ENCODE assay signal across 9 cellular contexts in genomic region chr15:43516801-43517353, GRCh38. TPM values are rescaled to one million over a fixed set of nuclear protein-coding genes. Genes with fewer than 3 reads are reported as not detected.
DNase-seq lines count a peak whose midpoint lies in the region; ATAC-seq and TF ChIP-seq lines count a peak whose summit lies in the region.
"Had no signal": no experiment of that assay in that cellular context is flagged by ENCODE, and none has a peak within 500 bp of the region (broad histone marks: within the 10 kb centered on the region; RNA-seq: fewer than 3 reads in every experiment).

No MANE protein-coding gene starts in this region.

- H3K27me3 ChIP-seq in cardiac muscle cell (no peaks in the 10 kb centered on the region), uterus (no peaks in the 10 kb centered on the region)

- H3K27ac Mint-ChIP-seq in mesothelial cell of epicardium, result peak overlapping the region; percentile 88
- H3K27ac Mint-ChIP-seq: CD8-positive, alpha-beta T cell had no signal

- H3K4me1 Mint-ChIP-seq in mesothelial cell of epicardium, result peaks cover 46% of the 10 kb centered on the region

- H3K4me3 Mint-ChIP-seq in mesothelial cell of epicardium, result peak overlapping the region; percentile 72

- H3K9me3 Mint-ChIP-seq in mesothelial cell of epicardium, result no peaks in the 10 kb centered on the region
- H3K9me3 Mint-ChIP-seq: CD8-positive, alpha-beta T cell had no signal

- H3K9me3 ChIP-seq in cardiac muscle cell (ENCODE audit: low read depth) (no peaks in the 10 kb centered on the region), uterus (no peaks in the 10 kb centered on the region)

- H3K27ac ChIP-seq in cardiac muscle cell, result peak overlapping the region; percentile 82
- peak overlapping the region; percentile 75 to 81 for H3K27ac ChIP-seq in uterus

- H3K4me3 ChIP-seq in cardiac muscle cell (peak overlapping the region; percentile 50), choroid plexus epithelial cell (ENCODE audit: low read depth, low read length) (peak overlapping the region; percentile 83), uterus (peak overlapping the region; percentile 38 to 44)

- peaks cover 7% of the 10 kb centered on the region for H3K36me3 Mint-ChIP-seq in mesothelial cell of epicardium
- H3K36me3 Mint-ChIP-seq: CD8-positive, alpha-beta T cell had no signal

- TF ChIP-seq POLR2A in uterus (IDR thresholded peaks at IDR 0.05), result no peak

- ATAC-seq in HG02973 (IDR thresholded peaks at IDR 0.05; ENCODE audit: unreplicated experiment), result no peak

- TF ChIP-seq CTCF in cardiac muscle cell (IDR thresholded peaks at IDR 0.05; ENCODE audit: low read depth, low read length) (no peak), choroid plexus epithelial cell (conservative IDR thresholded peaks at IDR 0.05; ENCODE audit: low read depth, low read length) (no peak), mesothelial cell of epicardium (IDR thresholded peaks at IDR 0.05; ENCODE audit: unreplicated experiment) (no peak), uterus (IDR thresholded peaks at IDR 0.05) (no peak)

- H3K27me3 Mint-ChIP-seq in mesothelial cell of epicardium (ENCODE audit: low read depth), result peaks cover 9% of the 10 kb centered on the region

- peaks cover 14% of the 10 kb centered on the region for H3K36me3 ChIP-seq in cardiac muscle cell
- no peaks in the 10 kb centered on the region for H3K36me3 ChIP-seq in uterus

- H3K4me1 ChIP-seq in cardiac muscle cell (ENCODE audit: low read depth), result peaks cover 22% of the 10 kb centered on the region
- H3K4me1 ChIP-seq in uterus, result peaks cover 5 to 6% of the 10 kb centered on the region in 2 donors

- intact Hi-C loops in cardiac septum (cut with DNase I), result no loop called here
- intact Hi-C loops in uterus (cut with DNase I; ENCODE audit: low total_unique reads), result no loop called here

- peak; percentile 31 to 46 for DNase-seq in cardiac muscle cell (ENCODE audit: low read depth in 1 of 2, low spot score in 1 of 2)
- DNase-seq in cardiac septum (ENCODE audit: low spot score), result no peak
- peak; percentile 73 for DNase-seq in choroid plexus epithelial cell (ENCODE audit: low read depth)
- DNase-seq in mesothelial cell of epicardium (ENCODE audit: low spot score in 2 of 2, unreplicated experiment in 2 of 2), result no peak
- DNase-seq in uterus, result no peak
- no peak for DNase-seq in DMS153 treated with DMSO at 0.1 percent for 48 hours (lab: John Stamatoyannopoulos, UW; ENCODE audit: unreplicated experiment)
- DNase-seq in glomerular visceral epithelial cell (ENCODE audit: extremely low spot score), result no peak

RNA-seq across cellular contexts. Expression of gene MAP1A, which starts 0.5 kb away (rescaled TPM):
- 30.6 TPM in 2 replicates for total RNA-seq in cardiac muscle cell
- 13.8 and 19.3 TPM in 2 replicates for polyA plus RNA-seq in cardiac muscle cell
- 182 TPM for total RNA-seq in cardiac septum
- 13.7 to 13.9 TPM (median 13.7 TPM) in 3 replicates for total RNA-seq in mesothelial cell of epicardium
- total RNA-seq in uterus, result 10 to 100 TPM in 3 of 4 donors, 1 to 10 TPM in 1; 5.9 to 27.6 (median 12.8) TPM

RNA-seq across cellular contexts. Expression of gene TP53BP1, which starts 23.9 kb away (rescaled TPM):
- total RNA-seq in cardiac muscle cell (72.1 and 84.1 TPM in 2 replicates), cardiac septum (33.1 TPM), mesothelial cell of epicardium (103 to 112 TPM (median 108 TPM) in 3 replicates), uterus (100 to 1,000 TPM in 1 of 4 donors, 10 to 100 TPM in 3; 30.2 to 150 (median 51.4) TPM)
- 41.0 and 41.1 TPM in 2 replicates for polyA plus RNA-seq in cardiac muscle cell

Comparison
In these comparisons a context has a peak if more than half of its experiments do, and no peak if none do; other contexts are left out.
1. DNase-seq: peak in cardiac muscle cell (2 of 2) and choroid plexus epithelial cell (single experiment); none in cardiac septum (single experiment), mesothelial cell of epicardium (0 of 2), uterus (0 of 2), DMS153 treated with DMSO at 0.1 percent for 48 hours (single experiment) and glomerular visceral epithelial cell (single experiment).
2. Peak in every context shown above with its lines, with median percentiles within 50 percentile points of each other: H3K4me3 ChIP-seq.